ENCODE assay signal across 14 cellular contexts in genomic region chr2:6946722-6947121, GRCh38. TPM values are rescaled to one million over a fixed set of nuclear protein-coding genes. Genes with fewer than 3 reads are reported as not detected.
A peak's percentile ranks its signal among the peaks of the same experiment; 100 is the strongest.
DNase-seq lines count a peak whose midpoint lies in the region; ATAC-seq and TF ChIP-seq lines count a peak whose summit lies in the region.
"Had no signal": no experiment of that assay in that cellular context is flagged by ENCODE, and none has a peak within 500 bp of the region (broad histone marks: within the 10 kb centered on the region; RNA-seq: fewer than 3 reads in every experiment).

No MANE protein-coding gene starts in this region.

- WGBS in mesenchymal stem cell: no CpG with 5 or more reads among the region's 2 CpGs
- no CpG with 5 or more reads among the region's 2 CpGs for WGBS in trophoblast cell (ENCODE audit: extremely low coverage, insufficient coverage, insufficient read length)

- peaks cover 15% of the 10 kb centered on the region for H3K36me3 ChIP-seq in CD8-positive, alpha-beta T cell (ENCODE audit: insufficient read depth, low read length)
- H3K36me3 ChIP-seq in mesenchymal stem cell (ENCODE audit: control insufficient read depth in 1 of 2, insufficient read depth in 2 of 2, low read depth in 1 of 2, low read length in 2 of 2) (peaks cover 0 to 18% of the 10 kb centered on the region in 2 experiments), trophoblast cell (ENCODE audit: control insufficient read depth in 1 of 2, insufficient read depth in 2 of 2, low read length in 2 of 2) (peaks cover 2 to 8% of the 10 kb centered on the region in 2 experiments)

- H3K4me3 Mint-ChIP-seq in CD8-positive, alpha-beta T cell: no peak overlapping the region

- no peak overlapping the region for H3K4ac ChIP-seq in mesenchymal stem cell (ENCODE audit: low read depth in 1 of 2, low read length in 2 of 2)
- H3K4ac ChIP-seq in trophoblast cell (ENCODE audit: low read depth, low read length): no peak overlapping the region

- H2BK12ac ChIP-seq in mesenchymal stem cell (ENCODE audit: low read length in 2 of 2) (no peak overlapping the region), trophoblast cell (ENCODE audit: low read length) (no peak overlapping the region)

- H3K79me1 ChIP-seq in mesenchymal stem cell (replicated peaks; ENCODE audit: low read length, poor library complexity, severe bottlenecking) (no peaks in the 10 kb centered on the region), trophoblast cell (ENCODE audit: low read length) (no peaks in the 10 kb centered on the region)

- DNase-seq in CD8-positive, alpha-beta T cell: no peak
- DNase-seq in M059J (ENCODE audit: low read depth) (peak; percentile 86), cardiac fibroblast (ENCODE audit: low read depth in 2 of 2) (peak; percentile 55 to 78), mesenchymal stem cell (peak; percentile 93), GDM1 (lab: John Stamatoyannopoulos, UW) (no peak), trophoblast cell (no peak), cerebellum (ENCODE audit: low spot score) (no peak)
- DNase-seq: activated CD4-positive, alpha-beta T cell treated with anti-CD3 and anti-CD28 coated beads for 1 hour; COR-L47; H7; NCI-H2081; Peyer's patch had no signal

- H2BK120ac ChIP-seq in mesenchymal stem cell (ENCODE audit: low read depth, low read length) (no peak overlapping the region), trophoblast cell (ENCODE audit: insufficient read depth, low read length, poor library complexity) (no peak overlapping the region)

- H3K79me2 ChIP-seq in trophoblast cell (ENCODE audit: control insufficient read depth, insufficient read depth, low read length, poor library complexity): no peaks in the 10 kb centered on the region

- no peaks in the 10 kb centered on the region for H3K27me3 ChIP-seq in CD8-positive, alpha-beta T cell (ENCODE audit: insufficient read depth, low read length)
- no peaks in the 10 kb centered on the region for H3K27me3 ChIP-seq in mesenchymal stem cell (ENCODE audit: control insufficient read depth in 1 of 2, insufficient read depth in 1 of 2, low read length in 2 of 2)
- no peaks in the 10 kb centered on the region for H3K27me3 ChIP-seq in trophoblast cell (ENCODE audit: insufficient read depth, low read length)
- H3K27me3 ChIP-seq: Peyer's patch had no signal

- no peaks in the 10 kb centered on the region for H3K9me3 ChIP-seq in CD8-positive, alpha-beta T cell (ENCODE audit: low read length)
- H3K9me3 ChIP-seq in mesenchymal stem cell (ENCODE audit: control insufficient read depth, low read length): no peaks in the 10 kb centered on the region
- H3K9me3 ChIP-seq in trophoblast cell (ENCODE audit: insufficient read depth, low read depth, low read length): no peaks in the 10 kb centered on the region
- H3K9me3 ChIP-seq: Peyer's patch had no signal

- H3K4me1 ChIP-seq in CD8-positive, alpha-beta T cell (ENCODE audit: insufficient read depth, low read length): peaks cover 3% of the 10 kb centered on the region
- H3K4me1 ChIP-seq in mesenchymal stem cell (ENCODE audit: control insufficient read depth, insufficient read depth, low read depth, low read length) (peaks cover 2% of the 10 kb centered on the region), trophoblast cell (ENCODE audit: control insufficient read depth in 1 of 2, insufficient read depth in 2 of 2, low read length in 2 of 2) (no peaks in the 10 kb centered on the region)

- H3K36me3 Mint-ChIP-seq in CD8-positive, alpha-beta T cell: peaks cover 63% of the 10 kb centered on the region

- no peak for ATAC-seq in CD8-positive, alpha-beta T cell
- ATAC-seq in HG02884 (IDR thresholded peaks at IDR 0.05; ENCODE audit: unreplicated experiment): no peak
- ATAC-seq: sciatic nerve had no signal

- H3K27me3 Mint-ChIP-seq in CD8-positive, alpha-beta T cell (ENCODE audit: low read depth): no peaks in the 10 kb centered on the region

- H3K9ac ChIP-seq in mesenchymal stem cell (ENCODE audit: low read length): peak overlapping the region; percentile 31
- no peak overlapping the region for H3K9ac ChIP-seq in trophoblast cell (ENCODE audit: low read length)

- H3K4me2 ChIP-seq in mesenchymal stem cell (ENCODE audit: low read length, poor library complexity, severe bottlenecking) (no peak overlapping the region), trophoblast cell (ENCODE audit: low read length) (no peak overlapping the region)

- H2AFZ ChIP-seq in mesenchymal stem cell (ENCODE audit: low read depth, low read length) (no peak overlapping the region), trophoblast cell (ENCODE audit: insufficient read depth, low read length, poor library complexity) (no peak overlapping the region)

- H3K23ac ChIP-seq in mesenchymal stem cell (ENCODE audit: low read length in 2 of 2): no peak overlapping the region
- H3K23ac ChIP-seq in trophoblast cell (ENCODE audit: low read length): no peak overlapping the region

- TF ChIP-seq CTCF in CD8-positive, alpha-beta T cell (IDR thresholded peaks at IDR 0.05): no peak
- TF ChIP-seq CTCF in cardiac fibroblast (IDR thresholded peaks at IDR 0.05; ENCODE audit: low read depth, low read length): no peak

- no peaks in the 10 kb centered on the region for H3K9me3 Mint-ChIP-seq in CD8-positive, alpha-beta T cell

- CTCF ChIA-PET in CD8-positive, alpha-beta T cell (lab: Charles Lee): interaction anchor here (1.0 to 1.6 kb wide), 4 partner anchors 12 to 150 kb away, joined by 3 to 4 read pairs (median 3); no protein-coding TSS in a partner anchor

- peaks cover 56% of the 10 kb centered on the region for H3K4me1 Mint-ChIP-seq in CD8-positive, alpha-beta T cell (ENCODE audit: low read depth)

- H3K27ac ChIP-seq in CD8-positive, alpha-beta T cell (ENCODE audit: low read depth, low read length): no peak overlapping the region
- H3K27ac ChIP-seq in mesenchymal stem cell (ENCODE audit: low read length, poor library complexity, severe bottlenecking) (no peak overlapping the region), trophoblast cell (ENCODE audit: low read depth, low read length) (no peak overlapping the region)
- H3K27ac ChIP-seq: Peyer's patch had no signal

- H2BK15ac ChIP-seq in mesenchymal stem cell (ENCODE audit: low read depth, poor library complexity, severe bottlenecking): no peak overlapping the region

- H2BK5ac ChIP-seq in mesenchymal stem cell (ENCODE audit: low read depth, low read length, poor library complexity, severe bottlenecking) (no peak overlapping the region), trophoblast cell (ENCODE audit: low read depth, low read length, poor library complexity) (no peak overlapping the region)

- intact Hi-C loops in CD8-positive, alpha-beta T cell (cut with DNase I, micrococcal nuclease): no loop called here

- H3K18ac ChIP-seq in mesenchymal stem cell (ENCODE audit: low read depth in 1 of 2, low read length in 2 of 2) (no peak overlapping the region), trophoblast cell (ENCODE audit: low read length) (no peak overlapping the region)

- no peak overlapping the region for H4K91ac ChIP-seq in mesenchymal stem cell (ENCODE audit: low read length)
- H4K91ac ChIP-seq in trophoblast cell (ENCODE audit: low read depth, low read length): no peak overlapping the region

- no peak overlapping the region for H4K12ac ChIP-seq in trophoblast cell (ENCODE audit: low read depth, low read length)

- H3K14ac ChIP-seq in mesenchymal stem cell (ENCODE audit: low read length in 2 of 2) (no peak overlapping the region), trophoblast cell (ENCODE audit: low read length) (no peak overlapping the region)

- H4K8ac ChIP-seq in mesenchymal stem cell (ENCODE audit: low read length) (no peak overlapping the region), trophoblast cell (ENCODE audit: low read depth, low read length) (no peak overlapping the region)

- H3K4me3 ChIP-seq in CD8-positive, alpha-beta T cell (ENCODE audit: low read depth, low read length): no peak overlapping the region
- H3K4me3 ChIP-seq in cardiac fibroblast (replicated peaks in 1 of 2; ENCODE audit: low read depth in 2 of 2, low read length in 2 of 2) (no peak overlapping the region), mesenchymal stem cell (ENCODE audit: insufficient read depth in 1 of 2, low read depth in 1 of 2, low read length in 2 of 2) (no peak overlapping the region), trophoblast cell (ENCODE audit: low read depth, low read length) (no peak overlapping the region)
- H3K4me3 ChIP-seq: Peyer's patch had no signal

- H2AK5ac ChIP-seq in mesenchymal stem cell (ENCODE audit: low read length, severe bottlenecking) (no peak overlapping the region), trophoblast cell (ENCODE audit: low read length) (no peak overlapping the region)

- peak overlapping the region; percentile 15 for H3K27ac Mint-ChIP-seq in CD8-positive, alpha-beta T cell

- POLR2A ChIA-PET in CD8-positive, alpha-beta T cell (lab: Charles Lee): interaction anchor here (0.8 kb wide), 1 partner anchor 54 kb away, joined by 3 read pairs; no protein-coding TSS in a partner anchor

RNA-seq across cellular contexts. Expression of gene RNF144A, which starts 29.5 kb away (rescaled TPM):
- 10 to 100 TPM; 25.8 to 28.8 TPM for total RNA-seq in CD8-positive, alpha-beta T cell
- 1.5 and 3.5 TPM in 2 replicates for total RNA-seq in M059J (2014; rRNA removed; shearing (Covaris generic))
- 9.0 TPM for polyA plus RNA-seq in mesenchymal stem cell (2013, experiment 1 of 2)
- 9.1 TPM for polyA plus RNA-seq in mesenchymal stem cell (2013, experiment 2 of 2)
- 9.2 and 9.3 TPM in 2 replicates for polyA plus RNA-seq in trophoblast cell (2013)
- 53.9 TPM for total RNA-seq in cerebellum

Comparison
In these comparisons a context has a peak if more than half of its experiments do, and no peak if none do; other contexts are left out.
1. DNase-seq: peak in M059J (single experiment), cardiac fibroblast (2 of 2) and mesenchymal stem cell (single experiment); none in CD8-positive, alpha-beta T cell (0 of 7), GDM1 (single experiment), trophoblast cell (0 of 2) and cerebellum (single experiment).